ENCODE assay signal across 9 cellular contexts in the genomic region with DNA sequence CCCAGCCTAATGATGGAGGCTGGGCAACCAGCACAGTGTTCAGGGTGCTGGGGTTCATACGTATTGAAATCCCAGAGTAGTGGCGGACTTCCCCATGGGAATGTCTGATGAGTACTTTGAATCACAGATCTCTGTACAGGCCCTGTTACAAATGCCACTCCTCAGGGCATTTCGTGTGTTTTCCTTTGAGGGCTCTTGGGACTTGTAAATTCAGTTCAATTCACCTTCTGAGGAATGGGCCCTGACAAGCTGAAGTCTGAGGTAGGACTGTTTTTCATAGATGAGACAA. TPM values are rescaled to one million over a fixed set of nuclear protein-coding genes. Genes with fewer than 3 reads are reported as not detected.
DNase-seq lines count a peak whose midpoint lies in the region; ATAC-seq, FAIRE-seq and TF ChIP-seq lines count a peak whose summit lies in the region.
"Had no signal": no experiment of that assay in that cellular context is flagged by ENCODE, and none has a peak within 500 bp of the region (broad histone marks: within the 10 kb centered on the region; RNA-seq: fewer than 3 reads in every experiment).

No MANE protein-coding gene starts in this region.

- POLR2A ChIA-PET in naive thymus-derived CD8-positive, alpha-beta T cell (lab: Charles Lee) = interaction anchor here (0.9 to 2.3 kb wide), 11 partner anchors 14 to 1887 kb away, joined by 3 to 21 read pairs (median 5); a partner anchor contains a TSS

- no peak for FAIRE-seq in bronchial epithelial cell (lab: Jason Lieb, UNC)

- no peaks in the 10 kb centered on the region for H3K27me3 ChIP-seq in bronchial epithelial cell (ENCODE audit: control insufficient read depth, insufficient read depth, low read length)

- peak; percentile 0 for ATAC-seq in HG03139 (IDR thresholded peaks at IDR 0.05; ENCODE audit: unreplicated experiment)
- no peak for ATAC-seq in naive thymus-derived CD8-positive, alpha-beta T cell
- no peak for ATAC-seq in GM18909 (IDR thresholded peaks at IDR 0.05; ENCODE audit: poor library complexity, unreplicated experiment)
- no peak for ATAC-seq in omental fat pad (ENCODE audit: low FRiP score)
- no peak for ATAC-seq in HG03196 (IDR thresholded peaks at IDR 0.05; ENCODE audit: unreplicated experiment)

- H3K4me3 Mint-ChIP-seq in naive thymus-derived CD8-positive, alpha-beta T cell = peak overlapping the region; percentile 82 to 96 (median 90)

- TF ChIP-seq CTCF in GM12865 (IDR thresholded peaks at IDR 0.05; ENCODE audit: insufficient read depth, low read depth, low read length, missing control alignments) (no peak), bronchial epithelial cell (IDR thresholded peaks at IDR 0.05; ENCODE audit: insufficient read depth, low read length, severe bottlenecking) (no peak), omental fat pad (IDR thresholded peaks at IDR 0.05) (no peak)

- no peaks in the 10 kb centered on the region for H3K27me3 Mint-ChIP-seq in naive thymus-derived CD8-positive, alpha-beta T cell

- peaks cover 27 to 53% (median 48%) of the 10 kb centered on the region in 4 donors for H3K4me1 Mint-ChIP-seq in naive thymus-derived CD8-positive, alpha-beta T cell

- peak overlapping the region; percentile 64 for H3K4me3 ChIP-seq in GM12865 (ENCODE audit: low read depth, low read length)
- peak overlapping the region; percentile 95 for H3K4me3 ChIP-seq in bronchial epithelial cell (ENCODE audit: low read depth, low read length)

- H3K36me3 Mint-ChIP-seq in naive thymus-derived CD8-positive, alpha-beta T cell = peaks cover 14 to 47% (median 28%) of the 10 kb centered on the region in 3 donors

- H3K36me3 ChIP-seq in bronchial epithelial cell (ENCODE audit: control insufficient read depth, insufficient read depth, low read length) = peaks cover 1% of the 10 kb centered on the region

- H3K27ac Mint-ChIP-seq in naive thymus-derived CD8-positive, alpha-beta T cell = peak overlapping the region; percentile 88 to 99 (median 94)

- H3K9me3 Mint-ChIP-seq in naive thymus-derived CD8-positive, alpha-beta T cell = peaks cover 0 to 15% (median 5%) of the 10 kb centered on the region in 9 donors

- no peak for DNase-seq in GM12865 (ENCODE audit: low read depth)
- peak; percentile 82 for DNase-seq in bronchial epithelial cell (ENCODE audit: low read depth)
- no peak for DNase-seq in naive thymus-derived CD8-positive, alpha-beta T cell
- DNase-seq in NCI-H2029 treated with DMSO at 0.1 percent for 48 hours (lab: John Stamatoyannopoulos, UW) = no peak
- DNase-seq in omental fat pad (ENCODE audit: low spot score) = no peak

RNA-seq across cellular contexts. Expression of a gene that starts 0.3 kb away (rescaled TPM):
- total RNA-seq in bronchial epithelial cell (15.6 and 18.2 TPM in 2 replicates), omental fat pad (10 to 100 TPM; 23.5 to 35.8 (median 31.6) TPM)
- total RNA-seq in naive thymus-derived CD8-positive, alpha-beta T cell = 10 to 100 TPM; 21.6 to 21.8 TPM
- polyA plus RNA-seq in naive thymus-derived CD8-positive, alpha-beta T cell = 10 to 100 TPM; 46.3 to 56.2 (median 52.1) TPM

RNA-seq across cellular contexts. Expression of a gene that starts 28.6 kb away (rescaled TPM):
- total RNA-seq in bronchial epithelial cell (not detected in 2 replicates), omental fat pad (not detected)
- not detected for total RNA-seq in naive thymus-derived CD8-positive, alpha-beta T cell
- polyA plus RNA-seq in naive thymus-derived CD8-positive, alpha-beta T cell = 1 to 10 TPM in 1 of 3 donors, under 1 TPM in 2; 0.57 to 1.1 (median 0.60) TPM
- total RNA-seq: T-helper 2 cell treated with Interferon-gamma antibody and Interleukin-4, amounts not matched to agents 100 ng/mL and 5 ng/mL, for 36 hours had no signal
